In genomic region chr16:86692476-86692875, GRCh38 we compare ENCODE assay signal across 38 cellular contexts.
"Had no signal": no experiment of that assay in that cellular context is flagged by ENCODE, and none has a peak within 500 bp of the region (broad histone marks: within the 10 kb centered on the region; RNA-seq: fewer than 3 reads in every experiment).

No MANE protein-coding gene starts in this region.

- DNase-seq: activated B cell treated with CpG ODN at 0.5 μM for 24 hours; activated CD4-positive, alpha-beta memory T cell treated with anti-CD3 and anti-CD28 coated beads for 36 hours; activated CD4-positive, alpha-beta T cell treated with anti-CD3 and anti-CD28 coated beads for 4 hours; activated CD4-positive, alpha-beta T cell treated with anti-CD3 and anti-CD28 coated beads, Interleukin-2, amount 10 ng/mL, durations not matched to agents 24 days and 14 days; activated CD4-positive, alpha-beta T cell treated with anti-CD3 and anti-CD28 coated beads, Interleukin-2, amount 50 U/mL, for 1 hour; activated CD4-positive, alpha-beta T cell treated with anti-CD3 and anti-CD28 coated beads, Interleukin-2, amount 50 U/mL, for 4 hours; activated CD4-positive, CD25-positive, alpha-beta regulatory T cell treated with anti-CD3 and anti-CD28 coated beads, Interleukin-2, amount 50 U/mL, for 72 hours; activated CD8-positive, alpha-beta memory T cell treated with anti-CD3 and anti-CD28 coated beads for 24 hours; activated CD8-positive, alpha-beta memory T cell treated with anti-CD3 and anti-CD28 coated beads, Interleukin-2, amount 10 ng/mL, durations not matched to agents 7 days and 5 days; activated CD8-positive, alpha-beta memory T cell treated with anti-CD3 and anti-CD28 coated beads, Interleukin-2, amount 50 U/mL, for 48 hours; activated CD8-positive, alpha-beta T cell treated with anti-CD3 and anti-CD28 coated beads for 36 hours; activated effector memory CD4-positive, alpha-beta T cell treated with anti-CD3 and anti-CD28 coated beads, Interleukin-2, amount 50 U/mL, for 16 hours; activated gamma-delta T cell treated with Interleukin-2 at 50 U/mL for 16 hours; activated naive CD4-positive, alpha-beta T cell; activated naive CD4-positive, alpha-beta T cell treated with anti-CD3 and anti-CD28 coated beads for 36 hours; activated naive CD4-positive, alpha-beta T cell treated with anti-CD3 and anti-CD28 coated beads, Interleukin-2, amount 50 U/mL, for 16 hours; activated naive CD8-positive, alpha-beta T cell treated with anti-CD3 and anti-CD28 coated beads for 36 hours; activated T-cell treated with anti-CD3 and anti-CD28 coated beads, Interleukin-2, amount 50 U/mL, for 24 hours; activated T-cell treated with anti-CD3 and anti-CD28 coated beads, Interleukin-2, amount 50 U/mL, for 48 hours; adrenal gland; amniotic stem cell; aorta; cerebellar nuclear complex; SW 1271; T-helper 1 cell; T-helper 2 cell; T-helper 9 cell had no signal

- H3K36me3 ChIP-seq: adrenal gland, cardiac muscle cell had no signal

- FAIRE-seq: bronchial epithelial cell, TTC549 had no signal

- H3K4me3 ChIP-seq: adrenal gland, cardiac muscle cell had no signal

- H3K4me3 Mint-ChIP-seq: activated B cell treated with CpG ODN at 0.5 μM for 24 hours; activated CD4-positive, alpha-beta memory T cell treated with anti-CD3 and anti-CD28 coated beads for 36 hours; activated CD4-positive, alpha-beta T cell treated with anti-CD3 and anti-CD28 coated beads, Interleukin-2, amount 10 ng/mL, durations not matched to agents 24 days and 14 days; activated CD8-positive, alpha-beta memory T cell treated with anti-CD3 and anti-CD28 coated beads, Interleukin-2, amount 10 ng/mL, durations not matched to agents 7 days and 5 days; activated CD8-positive, alpha-beta T cell treated with anti-CD3 and anti-CD28 coated beads for 36 hours; activated naive CD4-positive, alpha-beta T cell treated with anti-CD3 and anti-CD28 coated beads for 36 hours; activated naive CD8-positive, alpha-beta T cell treated with anti-CD3 and anti-CD28 coated beads for 36 hours; activated T-cell treated with anti-CD3 and anti-CD28 coated beads, Interleukin-2, amount 50 U/mL, for 24 hours; activated T-helper 1 cell treated with anti-CD3 and anti-CD28 coated beads, Interleukin-12 subunit alpha, Interleukin-12 subunit beta, Interleukin-2, Interleukin-4 antibody, amounts not matched to agents 30 ng/mL and 10 ng/mL and 1 ng/mL, durations not matched to agents 14 hours and 24 hours and 36 hours; activated T-helper 17 cell treated with anti-CD3 and anti-CD28 coated beads, Interleukin-2, amount 50 U/mL, for 72 hours; central memory CD8-positive, alpha-beta T cell; T-helper 1 cell treated with Interleukin-12 subunit alpha and Interleukin-12 subunit beta and Interleukin-4 antibody, amounts not matched to agents 30 μg/mL and 1 μg/mL, for 36 hours; T-helper 2 cell treated with Interferon-gamma antibody and Interleukin-4, amounts not matched to agents 5 μg/mL and 100 μg/mL, for 36 hours had no signal

- H3K4me1 ChIP-seq: adrenal gland had no signal

- H3K27me3 ChIP-seq: adrenal gland, cardiac muscle cell had no signal

- H3K9me3 Mint-ChIP-seq: activated B cell treated with CpG ODN at 0.5 μM for 24 hours; activated CD4-positive, alpha-beta memory T cell treated with anti-CD3 and anti-CD28 coated beads for 36 hours; activated CD4-positive, alpha-beta T cell treated with anti-CD3 and anti-CD28 coated beads, Interleukin-2, amount 10 ng/mL, durations not matched to agents 24 days and 14 days; activated CD8-positive, alpha-beta T cell treated with anti-CD3 and anti-CD28 coated beads for 36 hours; activated naive CD4-positive, alpha-beta T cell treated with anti-CD3 and anti-CD28 coated beads for 36 hours; activated naive CD4-positive, alpha-beta T cell treated with anti-CD3 and anti-CD28 coated beads, Interleukin-2, amount 50 U/mL, for 72 hours; activated naive CD8-positive, alpha-beta T cell treated with anti-CD3 and anti-CD28 coated beads for 36 hours; activated T-cell treated with anti-CD3 and anti-CD28 coated beads, Interleukin-2, amount 50 U/mL, for 24 hours; activated T-helper 1 cell treated with anti-CD3 and anti-CD28 coated beads, Interleukin-12 subunit alpha, Interleukin-12 subunit beta, Interleukin-2, Interleukin-4 antibody, amounts not matched to agents 30 ng/mL and 10 ng/mL and 1 ng/mL, durations not matched to agents 14 hours and 24 hours and 36 hours; activated T-helper 17 cell treated with anti-CD3 and anti-CD28 coated beads, Interleukin-2, amount 50 U/mL, for 72 hours; central memory CD8-positive, alpha-beta T cell; T-helper 1 cell treated with Interleukin-12 subunit alpha and Interleukin-12 subunit beta and Interleukin-4 antibody, amounts not matched to agents 30 μg/mL and 1 μg/mL, for 36 hours; T-helper 2 cell treated with Interferon-gamma antibody and Interleukin-4, amounts not matched to agents 5 μg/mL and 100 μg/mL, for 36 hours had no signal

- H3K4me1 Mint-ChIP-seq: activated B cell treated with CpG ODN at 0.5 μM for 24 hours; activated CD4-positive, alpha-beta T cell treated with anti-CD3 and anti-CD28 coated beads, Interleukin-2, amount 10 ng/mL, durations not matched to agents 24 days and 14 days; activated CD8-positive, alpha-beta memory T cell treated with anti-CD3 and anti-CD28 coated beads, Interleukin-2, amount 10 ng/mL, durations not matched to agents 7 days and 5 days; activated naive CD8-positive, alpha-beta T cell treated with anti-CD3 and anti-CD28 coated beads for 36 hours; activated T-helper 17 cell treated with anti-CD3 and anti-CD28 coated beads, Interleukin-2, amount 50 U/mL, for 72 hours; central memory CD8-positive, alpha-beta T cell had no signal

- H3K27ac Mint-ChIP-seq: activated B cell treated with CpG ODN at 0.5 μM for 24 hours; activated CD4-positive, alpha-beta memory T cell treated with anti-CD3 and anti-CD28 coated beads for 36 hours; activated CD4-positive, alpha-beta T cell treated with anti-CD3 and anti-CD28 coated beads, Interleukin-2, amount 10 ng/mL, durations not matched to agents 24 days and 14 days; activated CD8-positive, alpha-beta memory T cell treated with anti-CD3 and anti-CD28 coated beads, Interleukin-2, amount 10 ng/mL, durations not matched to agents 7 days and 5 days; activated CD8-positive, alpha-beta T cell treated with anti-CD3 and anti-CD28 coated beads for 36 hours; activated naive CD4-positive, alpha-beta T cell treated with anti-CD3 and anti-CD28 coated beads for 36 hours; activated naive CD8-positive, alpha-beta T cell treated with anti-CD3 and anti-CD28 coated beads for 36 hours; activated T-cell treated with anti-CD3 and anti-CD28 coated beads, Interleukin-2, amount 50 U/mL, for 24 hours; activated T-helper 1 cell treated with anti-CD3 and anti-CD28 coated beads, Interleukin-12 subunit alpha, Interleukin-12 subunit beta, Interleukin-2, Interleukin-4 antibody, amounts not matched to agents 30 ng/mL and 10 ng/mL and 1 ng/mL, durations not matched to agents 14 hours and 24 hours and 36 hours; activated T-helper 17 cell treated with anti-CD3 and anti-CD28 coated beads, Interleukin-2, amount 50 U/mL, for 72 hours; brain; T-helper 1 cell treated with Interleukin-12 subunit alpha and Interleukin-12 subunit beta and Interleukin-4 antibody, amounts not matched to agents 30 μg/mL and 1 μg/mL, for 36 hours; T-helper 2 cell treated with Interferon-gamma antibody and Interleukin-4, amounts not matched to agents 5 μg/mL and 100 μg/mL, for 36 hours had no signal

- H3K27me3 Mint-ChIP-seq: activated B cell treated with CpG ODN at 0.5 μM for 24 hours; activated CD4-positive, alpha-beta memory T cell treated with anti-CD3 and anti-CD28 coated beads for 36 hours had no signal

- H3K27ac ChIP-seq: adrenal gland, cardiac muscle cell, VCaP had no signal

- H3K36me3 Mint-ChIP-seq: activated CD4-positive, alpha-beta memory T cell treated with anti-CD3 and anti-CD28 coated beads for 36 hours; activated CD8-positive, alpha-beta memory T cell treated with anti-CD3 and anti-CD28 coated beads, Interleukin-2, amount 10 ng/mL, durations not matched to agents 7 days and 5 days; activated naive CD4-positive, alpha-beta T cell treated with anti-CD3 and anti-CD28 coated beads, Interleukin-2, amount 50 U/mL, for 72 hours; activated naive CD8-positive, alpha-beta T cell treated with anti-CD3 and anti-CD28 coated beads for 36 hours; brain had no signal

- ATAC-seq: activated CD8-positive, alpha-beta memory T cell treated with anti-CD3 and anti-CD28 coated beads, Interleukin-2, amount 10 ng/mL, durations not matched to agents 7 days and 5 days; activated CD8-positive, alpha-beta T cell treated with anti-CD3 and anti-CD28 coated beads for 36 hours; activated naive CD4-positive, alpha-beta T cell treated with anti-CD3 and anti-CD28 coated beads, Interleukin-2, amount 50 U/mL, for 72 hours; activated T-helper 17 cell treated with anti-CD3 and anti-CD28 coated beads, Interleukin-2, amount 50 U/mL, for 72 hours had no signal

- H3K9me3 ChIP-seq: adrenal gland had no signal
